In the genomic region with DNA sequence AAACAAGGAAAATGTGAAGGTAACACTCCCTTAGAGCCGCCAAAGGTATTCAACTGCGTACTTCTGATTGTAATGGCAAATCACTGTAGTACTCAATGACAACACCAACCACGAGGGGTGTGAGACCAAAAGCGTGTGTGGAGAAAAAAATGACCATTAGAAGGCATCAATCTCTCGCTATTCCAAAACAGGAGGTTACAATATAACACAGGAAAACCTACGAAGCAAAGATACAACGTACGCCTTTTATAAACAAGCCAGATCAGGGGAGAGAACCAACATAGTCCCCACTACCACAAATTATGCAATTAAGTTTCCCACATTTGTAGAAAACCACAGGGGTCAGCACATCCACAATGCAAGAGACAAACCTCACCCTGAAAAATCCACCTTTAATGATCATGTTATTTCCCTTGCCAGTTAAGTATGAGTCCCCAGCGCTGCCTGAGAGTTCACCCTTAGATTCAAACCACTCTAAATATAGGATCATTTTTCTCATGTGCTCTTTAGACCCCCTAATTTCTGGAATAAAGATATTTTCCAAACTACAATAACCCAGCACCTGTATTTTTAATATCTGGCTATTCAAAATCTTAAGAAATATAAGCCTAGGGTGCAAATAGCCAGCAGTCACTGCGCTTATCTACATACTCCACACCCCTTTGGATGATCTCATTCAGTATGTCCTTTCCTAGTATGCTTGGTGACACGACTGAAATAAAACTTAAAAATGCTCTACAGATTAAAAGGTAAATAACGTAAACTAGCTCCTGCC, we compare ENCODE assay signal across 11 cellular contexts. TPM values are rescaled to one million over a fixed set of nuclear protein-coding genes. Genes with fewer than 3 reads are reported as not detected.
DNase-seq lines count a peak whose midpoint lies in the region; ATAC-seq and TF ChIP-seq lines count a peak whose summit lies in the region.
"Had no signal": no experiment of that assay in that cellular context is flagged by ENCODE, and none has a peak within 500 bp of the region (broad histone marks: within the 10 kb centered on the region; RNA-seq: fewer than 3 reads in every experiment).

No MANE protein-coding gene starts in this region.

- intact Hi-C loops in sciatic nerve (cut with DNase I) = no loop called here

- H3K4me1 Mint-ChIP-seq in chondrocyte (ENCODE audit: low read depth) = peaks cover 13% of the 10 kb centered on the region

- DNase-seq in NCI-H2107 treated with DMSO at 0.1 percent for 48 hours (lab: John Stamatoyannopoulos, UW; ENCODE audit: unreplicated experiment) (peak; percentile 43), NCI-H2107 (lab: John Stamatoyannopoulos, UW) (no peak), NCI-H460 (ENCODE audit: extremely low read depth, low read depth) (peak; percentile 99), chondrocyte (ENCODE audit: low spot score) (no peak), sciatic nerve (ENCODE audit: low spot score) (no peak)
- DNase-seq in stimulated activated CD8-positive, alpha-beta memory T cell treated with anti-CD3 and anti-CD28 coated beads, Interleukin-4, amount 100 ng/mL, for 48 hours = no peak
- DNase-seq: NCI-H2171 treated with DMSO at 0.1 percent for 48 hours; stimulated activated CD4-positive, alpha-beta T cell treated with anti-CD3 and anti-CD28 coated beads, Interleukin-15, amount 100 ng/mL, for 24 hours had no signal

- TF ChIP-seq CTCF in chondrocyte (IDR thresholded peaks at IDR 0.05) = peak; percentile 24

- peak; percentile 72 for ATAC-seq in sciatic nerve
- ATAC-seq in HG02973 (IDR thresholded peaks at IDR 0.05; ENCODE audit: unreplicated experiment) = no peak
- ATAC-seq in GM21367 (IDR thresholded peaks at IDR 0.05; ENCODE audit: unreplicated experiment) = no peak

- H3K9me3 Mint-ChIP-seq in chondrocyte (ENCODE audit: low read depth) = no peaks in the 10 kb centered on the region

- no peaks in the 10 kb centered on the region for H3K27me3 Mint-ChIP-seq in chondrocyte (ENCODE audit: low read depth)

- no peak overlapping the region for H3K4me3 Mint-ChIP-seq in chondrocyte (ENCODE audit: unreplicated experiment)

- no peaks in the 10 kb centered on the region for H3K36me3 Mint-ChIP-seq in chondrocyte (ENCODE audit: low read depth)

- H3K27ac Mint-ChIP-seq in chondrocyte (ENCODE audit: unreplicated experiment) = peak overlapping the region; percentile 18

RNA-seq across cellular contexts. Expression of gene TEX14, which starts 12.4 kb away (rescaled TPM):
- total RNA-seq in NCI-H460 (2014; rRNA removed; shearing (Covaris generic)) = 0.10 TPM in 1 of 2 replicates, not detected in the other
- polyA plus RNA-seq in NCI-H460 (2014; cell fraction: nucleus; rRNA removed) = 0.21 and 1.6 TPM in 2 replicates
- 0.05 to 0.08 TPM in 2 of 3 replicates, not detected in the other for total RNA-seq in chondrocyte
- total RNA-seq in sciatic nerve = 0.76 TPM
- total RNA-seq: glomerular endothelial cell had no signal

RNA-seq across cellular contexts. Expression of gene RAD51C, which starts 13.0 kb away (rescaled TPM):
- total RNA-seq in NCI-H460 (2014; rRNA removed; shearing (Covaris generic)) = 51.0 and 76.2 TPM in 2 replicates
- polyA plus RNA-seq in NCI-H460 (2014; cell fraction: nucleus; rRNA removed) = 35.5 and 62.0 TPM in 2 replicates
- total RNA-seq in chondrocyte (17.2 to 25.4 TPM (median 22.3 TPM) in 3 replicates), sciatic nerve (27.8 TPM)

Comparison
In these comparisons a context has a peak if more than half of its experiments do, and no peak if none do; other contexts are left out.
1. DNase-seq: peak in NCI-H2107 treated with DMSO at 0.1 percent for 48 hours (single experiment) and NCI-H460 (single experiment); none in NCI-H2107 (single experiment), chondrocyte (single experiment), sciatic nerve (single experiment) and stimulated activated CD8-positive, alpha-beta memory T cell treated with anti-CD3 and anti-CD28 coated beads, Interleukin-4, amount 100 ng/mL, for 48 hours (single experiment).